1 cellular context compared by ENCODE assay signal in the genomic region with DNA sequence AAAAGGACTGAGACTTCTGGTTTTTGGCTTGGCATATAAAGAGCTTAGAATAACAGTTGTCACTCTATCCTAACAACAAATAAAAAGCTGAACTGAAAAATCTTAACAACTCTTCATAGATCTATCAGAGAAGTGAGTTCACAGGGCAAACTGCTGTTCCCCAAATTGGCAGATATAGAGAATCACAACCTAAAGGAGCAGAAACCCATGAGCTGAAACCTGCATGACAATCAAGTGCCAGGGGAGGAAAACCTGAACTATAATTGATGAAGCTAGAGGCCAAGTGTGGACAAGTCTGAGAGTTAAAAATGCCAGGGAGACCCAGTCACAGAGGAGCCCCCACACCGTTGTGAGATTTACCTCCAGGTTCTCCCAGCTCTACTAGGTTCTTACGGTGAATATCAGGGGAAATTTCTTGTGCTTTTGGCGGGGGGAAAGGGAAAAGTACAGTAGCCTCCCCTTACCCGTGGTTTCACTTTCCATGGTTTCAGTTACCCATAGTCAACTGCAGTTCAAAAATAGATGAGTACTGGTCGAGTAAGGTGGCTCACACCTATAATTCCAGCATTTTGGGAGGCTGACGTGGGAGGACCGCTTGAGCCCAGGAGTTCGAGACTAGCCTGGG.
TF ChIP-seq lines count a peak whose summit lies in the region.

No MANE protein-coding gene starts in this region.

TF ChIP-seq in IMR-90, 13 proteins besides CTCF, POLR2A, EP300 and RAD21:
- TF ChIP-seq RCOR1 (IDR thresholded peaks at IDR 0.05; ENCODE audit: insufficient replicate concordance, low read length) (no peak), ELK1 (IDR thresholded peaks at IDR 0.05; ENCODE audit: borderline replicate concordance, low read depth, low read length) (no peak), MAZ (IDR thresholded peaks at IDR 0.05; ENCODE audit: borderline replicate concordance, low read depth, low read length) (no peak), MXI1 (IDR thresholded peaks at IDR 0.05; ENCODE audit: borderline replicate concordance, low read depth, low read length) (no peak), CHD1 (IDR thresholded peaks at IDR 0.05; ENCODE audit: low read depth, low read length) (no peak), RFX5 (IDR thresholded peaks at IDR 0.05; ENCODE audit: low read depth, low read length) (no peak), BHLHE40 (IDR thresholded peaks at IDR 0.05; ENCODE audit: low read depth, low read length) (no peak), USF2 (IDR thresholded peaks at IDR 0.05; ENCODE audit: low read depth, low read length) (no peak), MAFK (IDR thresholded peaks at IDR 0.05; ENCODE audit: low read depth, low read length) (no peak), FOS (IDR thresholded peaks at IDR 0.05; ENCODE audit: low read depth, low read length) (no peak), CEBPB (IDR thresholded peaks at IDR 0.05; ENCODE audit: low read depth, low read length) (no peak)
